ENCODE assay signal across 32 cellular contexts in genomic region chr2:97926936-97927335, GRCh38.
"Had no signal": no experiment of that assay in that cellular context is flagged by ENCODE, and none has a peak within 500 bp of the region (broad histone marks: within the 10 kb centered on the region; RNA-seq: fewer than 3 reads in every experiment).

No MANE protein-coding gene starts in this region.

- DNase-seq: activated CD4-positive, alpha-beta memory T cell treated with anti-CD3 and anti-CD28 coated beads for 36 hours; activated CD4-positive, alpha-beta T cell treated with anti-CD3 and anti-CD28 coated beads, Interleukin-2, amount 10 ng/mL, durations not matched to agents 24 days and 14 days; activated CD4-positive, CD25-positive, alpha-beta regulatory T cell treated with anti-CD3 and anti-CD28 coated beads, Interleukin-2, amount 50 U/mL, for 72 hours; activated CD8-positive, alpha-beta memory T cell treated with anti-CD3 and anti-CD28 coated beads, Interleukin-2, amount 50 U/mL, for 4 hours; activated gamma-delta T cell; activated naive CD4-positive, alpha-beta T cell treated with anti-CD3 and anti-CD28 coated beads, Interleukin-2, amount 50 U/mL, for 16 hours; activated T-cell treated with anti-CD3 and anti-CD28 coated beads, Interleukin-2, amount 50 U/mL, for 1 hour; central memory CD4-positive, alpha-beta T cell; colonic mucosa; effector CD8-positive, alpha-beta T cell; erythroblast; left cardiac atrium; left ventricle myocardium superior; mammary epithelial cell; naive thymus-derived CD8-positive, alpha-beta T cell; posterior cingulate gyrus; right lobe of liver; stimulated activated CD4-positive, alpha-beta T cell treated with anti-CD3 and anti-CD28 coated beads, Interleukin-12 subunit alpha, Interleukin-12 subunit beta, amount 100 ng/mL, for 4 hours; stimulated activated CD4-positive, alpha-beta T cell treated with anti-CD3 and anti-CD28 coated beads, Interleukin-4, amount 100 ng/mL, for 24 hours; stomach; SW 1271; T-helper 9 cell; thyroid gland; upper lobe of right lung; WERI-Rb-1 had no signal

- H3K9me3 Mint-ChIP-seq: activated CD4-positive, alpha-beta memory T cell treated with anti-CD3 and anti-CD28 coated beads for 36 hours; activated CD4-positive, alpha-beta T cell treated with anti-CD3 and anti-CD28 coated beads, Interleukin-2, amount 10 ng/mL, durations not matched to agents 24 days and 14 days; naive thymus-derived CD8-positive, alpha-beta T cell; neural progenitor cell; stimulated activated effector memory CD8-positive, alpha-beta T cell treated with anti-CD3 and anti-CD28 coated beads, Interleukin-12 subunit alpha, Interleukin-12 subunit beta, amount 100 ng/mL, for 72 hours; T-helper 1 cell treated with Interleukin-12 subunit alpha and Interleukin-12 subunit beta and Interleukin-4 antibody, amounts not matched to agents 30 μg/mL and 1 μg/mL, for 36 hours had no signal

- H3K27ac ChIP-seq: breast epithelium, colonic mucosa, gastroesophageal sphincter, hepatocyte, neural progenitor cell, right lobe of liver, stomach, thyroid gland, upper lobe of right lung, WERI-Rb-1 had no signal

- H3K4me3 ChIP-seq: breast epithelium, colonic mucosa, gastroesophageal sphincter, hepatocyte, neural progenitor cell, right lobe of liver, stomach, thyroid gland, upper lobe of right lung had no signal

- H3K27me3 ChIP-seq: breast epithelium, colonic mucosa, gastroesophageal sphincter, hepatocyte, neural progenitor cell, right lobe of liver, stomach, thyroid gland, upper lobe of right lung had no signal

- H3K36me3 ChIP-seq: breast epithelium, neural progenitor cell, thyroid gland had no signal

- H3K27me3 Mint-ChIP-seq: activated CD4-positive, alpha-beta memory T cell treated with anti-CD3 and anti-CD28 coated beads for 36 hours; activated CD4-positive, alpha-beta T cell treated with anti-CD3 and anti-CD28 coated beads, Interleukin-2, amount 10 ng/mL, durations not matched to agents 24 days and 14 days; naive thymus-derived CD8-positive, alpha-beta T cell had no signal

- H3K4me3 Mint-ChIP-seq: activated CD4-positive, alpha-beta memory T cell treated with anti-CD3 and anti-CD28 coated beads for 36 hours; activated CD4-positive, alpha-beta T cell treated with anti-CD3 and anti-CD28 coated beads, Interleukin-2, amount 10 ng/mL, durations not matched to agents 24 days and 14 days; mesothelial cell of epicardium; naive thymus-derived CD8-positive, alpha-beta T cell; neural progenitor cell; stimulated activated effector memory CD8-positive, alpha-beta T cell treated with anti-CD3 and anti-CD28 coated beads, Interleukin-12 subunit alpha, Interleukin-12 subunit beta, amount 100 ng/mL, for 72 hours; T-helper 1 cell treated with Interleukin-12 subunit alpha and Interleukin-12 subunit beta and Interleukin-4 antibody, amounts not matched to agents 30 μg/mL and 1 μg/mL, for 36 hours had no signal

- H3K4me1 ChIP-seq: breast epithelium, colonic mucosa, thyroid gland had no signal

- ATAC-seq: gastroesophageal sphincter; left cardiac atrium; left ventricle myocardium superior; naive thymus-derived CD8-positive, alpha-beta T cell; right lobe of liver; stimulated activated effector memory CD8-positive, alpha-beta T cell treated with anti-CD3 and anti-CD28 coated beads, Interleukin-12 subunit alpha, Interleukin-12 subunit beta, amount 100 ng/mL, for 72 hours; upper lobe of right lung had no signal

- H3K27ac Mint-ChIP-seq: activated CD4-positive, alpha-beta memory T cell treated with anti-CD3 and anti-CD28 coated beads for 36 hours; activated CD4-positive, alpha-beta T cell treated with anti-CD3 and anti-CD28 coated beads, Interleukin-2, amount 10 ng/mL, durations not matched to agents 24 days and 14 days; mesothelial cell of epicardium; neural progenitor cell; stimulated activated effector memory CD8-positive, alpha-beta T cell treated with anti-CD3 and anti-CD28 coated beads, Interleukin-12 subunit alpha, Interleukin-12 subunit beta, amount 100 ng/mL, for 72 hours; T-helper 1 cell treated with Interleukin-12 subunit alpha and Interleukin-12 subunit beta and Interleukin-4 antibody, amounts not matched to agents 30 μg/mL and 1 μg/mL, for 36 hours had no signal

- H3K9me3 ChIP-seq: breast epithelium, colonic mucosa, gastroesophageal sphincter, right lobe of liver, stomach, thyroid gland, upper lobe of right lung had no signal
